Comparison of ENCODE assay signal across 1 cellular context in the genomic region with DNA sequence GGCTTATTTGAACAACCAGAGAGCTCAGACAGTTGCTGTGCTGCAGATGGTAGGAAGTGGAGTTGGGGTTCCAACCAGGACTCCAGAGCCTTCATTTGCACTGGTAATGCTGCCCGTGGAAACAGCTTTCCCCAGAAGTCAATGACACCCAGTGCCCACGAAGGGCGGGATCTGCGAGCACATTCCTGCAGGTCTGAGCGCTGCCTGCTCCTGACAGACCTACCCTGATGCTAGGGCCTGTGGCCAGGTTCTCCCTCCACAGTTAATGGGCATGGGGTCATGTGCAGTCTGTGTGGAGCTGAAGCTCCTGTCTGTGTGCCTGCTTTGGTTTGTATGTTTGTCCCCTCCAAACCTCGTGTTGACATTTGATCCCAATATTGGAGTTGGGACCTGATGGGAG.
A peak's percentile ranks its signal among the peaks of the same experiment; 100 is the strongest.
TF ChIP-seq lines count a peak whose summit lies in the region.

No MANE protein-coding gene starts in this region.

TF ChIP-seq in HepG2, 621 proteins besides CTCF, POLR2A, EP300 and RAD21 (continued from another document):
- TF ChIP-seq, protein P1, sequence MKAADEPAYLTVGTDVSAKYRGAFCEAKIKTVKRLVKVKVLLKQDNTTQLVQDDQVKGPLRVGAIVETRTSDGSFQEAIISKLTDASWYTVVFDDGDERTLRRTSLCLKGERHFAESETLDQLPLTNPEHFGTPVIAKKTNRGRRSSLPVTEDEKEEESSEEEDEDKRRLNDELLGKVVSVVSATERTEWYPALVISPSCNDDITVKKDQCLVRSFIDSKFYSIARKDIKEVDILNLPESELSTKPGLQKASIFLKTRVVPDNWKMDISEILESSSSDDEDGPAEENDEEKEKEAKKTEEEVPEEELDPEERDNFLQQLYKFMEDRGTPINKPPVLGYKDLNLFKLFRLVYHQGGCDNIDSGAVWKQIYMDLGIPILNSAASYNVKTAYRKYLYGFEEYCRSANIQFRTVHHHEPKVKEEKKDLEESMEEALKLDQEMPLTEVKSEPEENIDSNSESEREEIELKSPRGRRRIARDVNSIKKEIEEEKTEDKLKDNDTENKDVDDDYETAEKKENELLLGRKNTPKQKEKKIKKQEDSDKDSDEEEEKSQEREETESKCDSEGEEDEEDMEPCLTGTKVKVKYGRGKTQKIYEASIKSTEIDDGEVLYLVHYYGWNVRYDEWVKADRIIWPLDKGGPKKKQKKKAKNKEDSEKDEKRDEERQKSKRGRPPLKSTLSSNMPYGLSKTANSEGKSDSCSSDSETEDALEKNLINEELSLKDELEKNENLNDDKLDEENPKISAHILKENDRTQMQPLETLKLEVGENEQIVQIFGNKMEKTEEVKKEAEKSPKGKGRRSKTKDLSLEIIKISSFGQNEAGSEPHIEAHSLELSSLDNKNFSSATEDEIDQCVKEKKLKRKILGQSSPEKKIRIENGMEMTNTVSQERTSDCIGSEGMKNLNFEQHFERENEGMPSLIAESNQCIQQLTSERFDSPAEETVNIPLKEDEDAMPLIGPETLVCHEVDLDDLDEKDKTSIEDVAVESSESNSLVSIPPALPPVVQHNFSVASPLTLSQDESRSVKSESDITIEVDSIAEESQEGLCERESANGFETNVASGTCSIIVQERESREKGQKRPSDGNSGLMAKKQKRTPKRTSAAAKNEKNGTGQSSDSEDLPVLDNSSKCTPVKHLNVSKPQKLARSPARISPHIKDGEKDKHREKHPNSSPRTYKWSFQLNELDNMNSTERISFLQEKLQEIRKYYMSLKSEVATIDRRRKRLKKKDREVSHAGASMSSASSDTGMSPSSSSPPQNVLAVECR (CRISPR knock-in tag; IDR thresholded peaks at IDR 0.05; ENCODE audit: borderline replicate concordance), result 0 out of 2 replicates have a peak, but pooled peaks have one; percentile 28
TF ChIP-seq in HepG2: peak in this region for 1.
